In the genomic region with DNA sequence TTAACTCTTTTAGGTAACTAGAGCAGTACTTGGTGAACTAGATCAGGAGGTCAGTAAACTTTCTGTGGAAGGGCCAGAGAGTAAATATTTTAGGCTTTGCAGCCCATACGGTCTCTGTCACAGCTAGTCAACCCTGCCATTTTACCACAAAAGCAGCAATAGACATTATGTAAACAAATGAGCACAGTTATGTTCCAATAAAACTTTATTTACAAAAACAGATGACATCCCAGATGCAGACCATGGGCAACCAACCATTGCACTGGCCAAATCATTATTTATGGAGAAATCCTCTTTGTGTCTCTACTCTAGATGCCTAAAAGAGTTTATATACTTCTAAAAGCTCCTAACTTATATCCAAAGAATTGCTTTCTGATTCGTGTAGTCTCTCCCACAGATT, we compare ENCODE assay signal across 20 cellular contexts.
A peak's percentile ranks its signal among the peaks of the same experiment; 100 is the strongest.
DNase-seq lines count a peak whose midpoint lies in the region; ATAC-seq, FAIRE-seq and TF ChIP-seq lines count a peak whose summit lies in the region.
"Had no signal": no experiment of that assay in that cellular context is flagged by ENCODE, and none has a peak within 500 bp of the region (broad histone marks: within the 10 kb centered on the region; RNA-seq: fewer than 3 reads in every experiment).

No MANE protein-coding gene starts in this region.

- H3K4me3 ChIP-seq in HepG2 (replicated peaks in 1 of 3; ENCODE audit: insufficient read depth in 1 of 3, low read depth in 2 of 3, low read length in 3 of 3) (no peak overlapping the region), right lobe of liver (no peak overlapping the region), SU-DHL-6 (ENCODE audit: insufficient read depth, low read length, poor library complexity, severe bottlenecking) (no peak overlapping the region), hepatocyte (no peak overlapping the region), esophagus squamous epithelium (no peak overlapping the region)
- H3K4me3 ChIP-seq: BLaER1, GM23248 had no signal

- no peak for FAIRE-seq in HepG2 (lab: Jason Lieb, UNC)
- FAIRE-seq: A204.1, GM12892, H1 had no signal

- no peaks in the 10 kb centered on the region; a peak in 3 of 5 replicates for H3K36me3 ChIP-seq in HepG2 (replicated peaks in 1 of 2; ENCODE audit: control insufficient read depth in 1 of 2, insufficient read depth in 2 of 2, low read length in 2 of 2)
- H3K36me3 ChIP-seq in right lobe of liver, result no peaks in the 10 kb centered on the region
- peaks cover 32% of the 10 kb centered on the region for H3K36me3 ChIP-seq in SU-DHL-6 (ENCODE audit: low read length)
- no peaks in the 10 kb centered on the region for H3K36me3 ChIP-seq in hepatocyte (replicated peaks; ENCODE audit: insufficient read depth, low read depth)
- no peaks in the 10 kb centered on the region for H3K36me3 ChIP-seq in esophagus squamous epithelium

- no peak overlapping the region for H3K4me2 ChIP-seq in HepG2 (ENCODE audit: low read depth, low read length)
- H3K4me2 ChIP-seq in SU-DHL-6 (ENCODE audit: low read depth, low read length, poor library complexity, severe bottlenecking), result no peak overlapping the region
- H3K4me2 ChIP-seq in hepatocyte, result no peak overlapping the region
- H3K4me2 ChIP-seq: BLaER1 had no signal

- TF ChIP-seq EP300 in HepG2 (IDR thresholded peaks at IDR 0.05; ENCODE audit: low read depth in 2 of 2, low read length in 2 of 2) (no peak), HepG2 (CRISPR knock-in tag; IDR thresholded peaks at IDR 0.05; ENCODE audit: borderline replicate concordance) (no peak)

- H3K9me3 ChIP-seq in HepG2 (ENCODE audit: low read length) (no peaks in the 10 kb centered on the region), right lobe of liver (no peaks in the 10 kb centered on the region), SU-DHL-6 (ENCODE audit: insufficient read depth, low read length) (no peaks in the 10 kb centered on the region), hepatocyte (ENCODE audit: low read depth) (no peaks in the 10 kb centered on the region), esophagus squamous epithelium (no peaks in the 10 kb centered on the region)
- H3K9me3 ChIP-seq: BLaER1, Caco-2 had no signal

- intact Hi-C loops in HepG2 (cut with micrococcal nuclease; ENCODE audit: unreplicated experiment), result no loop called here
- intact Hi-C loops in right lobe of liver (cut with DNase I), result no loop called here
- intact Hi-C loops in esophagus squamous epithelium (cut with DNase I), result no loop called here

- CTCF ChIA-PET in HepG2 (lab: Yijun Ruan, JAX; ENCODE audit: low intra/inter-chr PET ratio, low total read pairs), result no interaction called here

- no peak overlapping the region for H3K9ac ChIP-seq in HepG2 (ENCODE audit: insufficient read depth, low read depth, low read length)
- no peak overlapping the region for H3K9ac ChIP-seq in SU-DHL-6 (ENCODE audit: low read length)
- H3K9ac ChIP-seq: BLaER1, GM23248 had no signal

- H3K79me2 ChIP-seq in HepG2 (ENCODE audit: insufficient read depth, low read length) (no peaks in the 10 kb centered on the region), SU-DHL-6 (ENCODE audit: insufficient read depth, low read length) (no peaks in the 10 kb centered on the region), hepatocyte (no peaks in the 10 kb centered on the region)

- H3K27me3 ChIP-seq in HepG2 (ENCODE audit: control insufficient read depth in 1 of 2, insufficient read depth in 2 of 2, low read length in 2 of 2) (no peaks in the 10 kb centered on the region), right lobe of liver (no peaks in the 10 kb centered on the region), SU-DHL-6 (ENCODE audit: low read length) (no peaks in the 10 kb centered on the region), hepatocyte (no peaks in the 10 kb centered on the region), esophagus squamous epithelium (no peaks in the 10 kb centered on the region)
- H3K27me3 ChIP-seq: BLaER1 had no signal

- TF ChIP-seq CTCF in HepG2 (CRISPR knock-in tag; IDR thresholded peaks at IDR 0.05), result no peak
- TF ChIP-seq CTCF in right lobe of liver (IDR thresholded peaks at IDR 0.05), result no peak
- TF ChIP-seq CTCF in SU-DHL-6 (IDR thresholded peaks at IDR 0.05; ENCODE audit: insufficient read depth, low read length, poor library complexity, severe bottlenecking), result no peak
- no peak for TF ChIP-seq CTCF in hepatocyte (IDR thresholded peaks at IDR 0.05; ENCODE audit: poor library complexity)
- no peak for TF ChIP-seq CTCF in esophagus squamous epithelium (IDR thresholded peaks at IDR 0.05)

- H3K4me1 ChIP-seq in HepG2 (ENCODE audit: insufficient read depth, low read length) (peaks cover 32% of the 10 kb centered on the region), right lobe of liver (no peaks in the 10 kb centered on the region), hepatocyte (ENCODE audit: insufficient read depth) (peaks cover 19% of the 10 kb centered on the region), esophagus squamous epithelium (no peaks in the 10 kb centered on the region)
- H3K4me1 ChIP-seq: BLaER1, Caco-2 had no signal

- no peaks in the 10 kb centered on the region for H4K20me1 ChIP-seq in HepG2 (ENCODE audit: insufficient read depth, low read length)
- no peaks in the 10 kb centered on the region for H4K20me1 ChIP-seq in SU-DHL-6 (ENCODE audit: low read depth, low read length)
- no peaks in the 10 kb centered on the region for H4K20me1 ChIP-seq in hepatocyte (ENCODE audit: insufficient read depth, poor library complexity, severe bottlenecking)
- H4K20me1 ChIP-seq: BLaER1 had no signal

- ATAC-seq in HepG2, result no peak
- no peak for ATAC-seq in right lobe of liver
- no peak for ATAC-seq in GM21723 (IDR thresholded peaks at IDR 0.05; ENCODE audit: unreplicated experiment)
- ATAC-seq: CD8-positive, alpha-beta T cell had no signal

- TF ChIP-seq POLR2A in HepG2 (IDR thresholded peaks at IDR 0.05; ENCODE audit: insufficient read depth in 1 of 2, low read depth in 2 of 2, low read length in 2 of 2) (no peak), right lobe of liver (IDR thresholded peaks at IDR 0.05) (no peak), esophagus squamous epithelium (IDR thresholded peaks at IDR 0.05) (no peak)

- H3K27ac ChIP-seq in HepG2 (ENCODE audit: extremely low read length, insufficient read depth, low read length) (no peak overlapping the region), right lobe of liver (no peak overlapping the region), SU-DHL-6 (ENCODE audit: low read depth, low read length) (peak overlapping the region; percentile 18; the same call in 1 of the 2 replicates), hepatocyte (peak overlapping the region; percentile 38), esophagus squamous epithelium (no peak overlapping the region)
- H3K27ac ChIP-seq: 22Rv1, BLaER1, C4-2B, GM23248 had no signal

- TF ChIP-seq RAD21 in HepG2 (CRISPR knock-in tag; IDR thresholded peaks at IDR 0.05), result no peak

- DNase-seq in HepG2 (ENCODE audit: low spot score) (no peak), right lobe of liver (no peak), hepatocyte (ENCODE audit: low spot score) (no peak), esophagus squamous epithelium (lab: John Stamatoyannopoulos, UW) (no peak)
- DNase-seq: Caco-2; CD4-positive, CD25-positive, alpha-beta regulatory T cell; CD8-positive, alpha-beta T cell; DMS79; GF-D8; GM23248; H7; HCEC 1CT had no signal

- BruUV-seq in HepG2 (replicated peaks; lab: Mats Ljungman, UMichigan), result no TSS peak

- H3K9me2 ChIP-seq in SU-DHL-6 (replicated peaks; ENCODE audit: insufficient read depth, low read length) (no peaks in the 10 kb centered on the region), hepatocyte (replicated peaks; ENCODE audit: insufficient read depth) (no peaks in the 10 kb centered on the region)

- POLR2A ChIA-PET in HepG2 (lab: Yijun Ruan, JAX), result no interaction called here

- WGBS in HepG2 (ENCODE audit: low lambda C conversion rate), result 98% methylated on average over 2 of the region's 2 CpGs
- WGBS in right lobe of liver (ENCODE audit: insufficient coverage, low coverage, low lambda C conversion rate, missing lambda C conversion rate), result 75% methylated on average over 2 of the region's 2 CpGs
- WGBS in hepatocyte (ENCODE audit: low lambda C conversion rate, missing lambda C conversion rate), result 49% methylated on average over 2 of the region's 2 CpGs
- WGBS in esophagus squamous epithelium, 2 donors, result 70 to 92% methylated on average over 2 of the region's 2 CpGs

- no peak overlapping the region for H2AFZ ChIP-seq in HepG2 (ENCODE audit: low read length)
- no peak overlapping the region for H2AFZ ChIP-seq in SU-DHL-6 (ENCODE audit: low read depth, low read length, severe bottlenecking)
- no peak overlapping the region for H2AFZ ChIP-seq in hepatocyte
- H2AFZ ChIP-seq: GM23248 had no signal

- H3F3A ChIP-seq in SU-DHL-6 (ENCODE audit: insufficient read depth), result peaks cover 14% of the 10 kb centered on the region

- in situ Hi-C loops in HepG2 (cut with HindIII; ENCODE audit: extremely low pct_ligation_motif_present, low pct_unique_long_range_greater_than_20kb), result no loop called here

TF ChIP-seq in HepG2, 621 proteins besides CTCF, POLR2A, EP300 and RAD21 (continues in another document):
- TF ChIP-seq FOXC1 (CRISPR knock-in tag; IDR thresholded peaks at IDR 0.05; ENCODE audit: borderline replicate concordance), result no peak

Comparison
In these comparisons a context has a peak if more than half of its experiments do, and no peak if none do; other contexts are left out.
1. H3K27ac ChIP-seq: peak in SU-DHL-6 (single experiment) and hepatocyte (single experiment); none in HepG2 (single experiment), right lobe of liver (0 of 3) and esophagus squamous epithelium (0 of 4).